16 cellular contexts compared by ENCODE assay signal in genomic region chr14:24072881-24073877, GRCh38. TPM values are rescaled to one million over a fixed set of nuclear protein-coding genes. Genes with fewer than 3 reads are reported as not detected.
A peak's percentile ranks its signal among the peaks of the same experiment; 100 is the strongest.
DNase-seq lines count a peak whose midpoint lies in the region; ATAC-seq, FAIRE-seq and TF ChIP-seq lines count a peak whose summit lies in the region.
"Had no signal": no experiment of that assay in that cellular context is flagged by ENCODE, and none has a peak within 500 bp of the region (broad histone marks: within the 10 kb centered on the region; RNA-seq: fewer than 3 reads in every experiment).

No MANE protein-coding gene starts in this region.

- H3K27ac ChIP-seq in GM23338 (ENCODE audit: low read depth), result no peak overlapping the region
- H3K27ac ChIP-seq in WERI-Rb-1, result peak overlapping the region; percentile 35
- H3K27ac ChIP-seq in H1 (ENCODE audit: low read depth, low read length), result no peak overlapping the region
- peak overlapping the region; percentile 3 for H3K27ac ChIP-seq in parathyroid adenoma
- H3K27ac ChIP-seq in ascending aorta, result no peak overlapping the region
- H3K27ac ChIP-seq: SJSA1 had no signal

- no peak for TF ChIP-seq CTCF in GM23338 (conservative IDR thresholded peaks at IDR 0.05; ENCODE audit: low read depth in 2 of 2)
- peak; percentile 20; the same call in 1 of the 2 replicates for TF ChIP-seq CTCF in WERI-Rb-1 (IDR thresholded peaks at IDR 0.05; ENCODE audit: low read depth, low read length)
- TF ChIP-seq CTCF in H1 (IDR thresholded peaks at IDR 0.05; ENCODE audit: control extremely low read depth in 1 of 3, insufficient read depth in 1 of 3, low read depth in 1 of 3, low read length in 3 of 3), result no peak
- no peak for TF ChIP-seq CTCF in parathyroid adenoma (IDR thresholded peaks at IDR 0.05)
- no peak for TF ChIP-seq CTCF in ascending aorta (IDR thresholded peaks at IDR 0.05)

- no peak overlapping the region for H3K18ac ChIP-seq in H1 (ENCODE audit: extremely low read depth, low read length)

- H3K79me2 ChIP-seq in GM23338 (replicated peaks; ENCODE audit: insufficient read depth) (no peaks in the 10 kb centered on the region), H1 (ENCODE audit: control insufficient read depth in 1 of 2, insufficient read depth in 2 of 2, low read length in 2 of 2) (no peaks in the 10 kb centered on the region), parathyroid adenoma (no peaks in the 10 kb centered on the region)

- no peak overlapping the region for H3K27ac Mint-ChIP-seq in GM23338

- ATAC-seq in GM23338 (peak; percentile 33), HG02623 (IDR thresholded peaks at IDR 0.05; ENCODE audit: unreplicated experiment) (no peak)
- ATAC-seq: HCT116, Panc1 had no signal

- no peak overlapping the region for H2BK15ac ChIP-seq in H1 (ENCODE audit: low read length)

- H3K4me3 Mint-ChIP-seq in GM23338, result no peak overlapping the region

- intact Hi-C loops in ascending aorta (cut with DNase I), result no loop called here

- DNase-seq in GM23338 (ENCODE audit: low spot score) (no peak), WERI-Rb-1 (peak; percentile 71), H1 (ENCODE audit: low read depth in 1 of 2, low spot score in 2 of 2) (no peak), NOMO-1 treated with DMSO at 0.1 percent for 48 hours (lab: John Stamatoyannopoulos, UW; ENCODE audit: unreplicated experiment) (no peak), ascending aorta (ENCODE audit: low spot score in 2 of 2) (no peak)
- DNase-seq: GDM1, KBM-7, NCI-H1105, NCI-H226, NCI-H524 treated with DMSO at 0.1 percent for 48 hours had no signal

- H3K4me3 ChIP-seq in GM23338 (no peak overlapping the region), WERI-Rb-1 (ENCODE audit: low read depth, low read length) (no peak overlapping the region), H1 (ENCODE audit: extremely low read depth in 1 of 4, insufficient read depth in 2 of 4, low read depth in 3 of 4, low read length in 4 of 4) (no peak overlapping the region), parathyroid adenoma (ENCODE audit: low read depth, low read length) (no peak overlapping the region), ascending aorta (no peak overlapping the region)
- H3K4me3 ChIP-seq: SJSA1 had no signal

- H3K4me1 ChIP-seq in GM23338 (ENCODE audit: insufficient read depth) (no peaks in the 10 kb centered on the region), H1 (replicated peaks in 1 of 4; ENCODE audit: control insufficient read depth in 3 of 4, insufficient read depth in 4 of 4, low read length in 3 of 4) (peaks cover 0 to 1% (median 0%) of the 10 kb centered on the region in 4 experiments; a peak in 2 of 7 replicates), parathyroid adenoma (peaks cover 32% of the 10 kb centered on the region), ascending aorta (peaks cover 3 to 15% of the 10 kb centered on the region in 2 donors)
- H3K4me1 ChIP-seq: SJSA1 had no signal

- no peak overlapping the region for H3K4ac ChIP-seq in H1 (replicated peaks; ENCODE audit: insufficient read length, low read depth, low read length)

- no peaks in the 10 kb centered on the region for H3K23me2 ChIP-seq in H1 (ENCODE audit: low read depth, low read length)

- POLR2A ChIA-PET in H1 (lab: Charles Lee; ENCODE audit: partially characterized antibody), result interaction anchor here (1.0 to 27.2 kb wide), 5 partner anchors 8 to 108 kb away, joined by 3 to 626 read pairs (median 5); partner anchors contain the start of gene PCK2

- TF ChIP-seq RAD21 in H1 (IDR thresholded peaks at IDR 0.05 in 1 of 2, conservative IDR thresholded peaks at IDR 0.05 in 1 of 2; ENCODE audit: low read depth in 2 of 2, low read length in 2 of 2), result no peak

- H2BK5ac ChIP-seq in H1 (ENCODE audit: low read depth, low read length), result no peak overlapping the region

- H3K36me3 ChIP-seq in GM23338 (ENCODE audit: insufficient read depth), result no peaks in the 10 kb centered on the region
- H3K36me3 ChIP-seq in WERI-Rb-1, result no peaks in the 10 kb centered on the region
- H3K36me3 ChIP-seq in H1 (ENCODE audit: control insufficient read depth in 2 of 4, insufficient read depth in 4 of 4, low read length in 3 of 4), result no peaks in the 10 kb centered on the region
- H3K36me3 ChIP-seq in parathyroid adenoma (ENCODE audit: control insufficient read depth, insufficient read depth, low read length), result no peaks in the 10 kb centered on the region
- H3K36me3 ChIP-seq in ascending aorta, result no peaks in the 10 kb centered on the region
- H3K36me3 ChIP-seq: SJSA1 had no signal

- H3K4me2 ChIP-seq in GM23338, result no peak overlapping the region
- H3K4me2 ChIP-seq in H1 (ENCODE audit: insufficient read depth in 1 of 2, low read depth in 2 of 2, low read length in 2 of 2), result no peak overlapping the region
- H3K4me2 ChIP-seq in parathyroid adenoma (ENCODE audit: low read length), result no peak overlapping the region

- no peak overlapping the region for H4K5ac ChIP-seq in H1 (ENCODE audit: insufficient read length, low read depth, low read length)

- no peak for TF ChIP-seq EP300 in H1 (IDR thresholded peaks at IDR 0.05; ENCODE audit: borderline replicate concordance in 1 of 2, low read depth in 2 of 2, low read length in 2 of 2)

- H2AFZ ChIP-seq in GM23338, result no peak overlapping the region
- H2AFZ ChIP-seq in H1 (ENCODE audit: low read length), result no peak overlapping the region
- peak overlapping the region; percentile 39 for H2AFZ ChIP-seq in parathyroid adenoma

- no peak overlapping the region for H2BK20ac ChIP-seq in H1 (ENCODE audit: low read length)

- H3K27me3 ChIP-seq in GM23338 (ENCODE audit: insufficient read depth), result no peaks in the 10 kb centered on the region
- H3K27me3 ChIP-seq in WERI-Rb-1 (ENCODE audit: insufficient read depth, low read depth, severe bottlenecking), result no peaks in the 10 kb centered on the region
- H3K27me3 ChIP-seq in H1 (replicated peaks in 1 of 4; ENCODE audit: control insufficient read depth in 3 of 4, extremely low read depth in 1 of 4, insufficient read depth in 3 of 4, low read length in 3 of 4), result no peaks in the 10 kb centered on the region; a peak in 1 of 7 replicates
- H3K27me3 ChIP-seq in parathyroid adenoma (ENCODE audit: control insufficient read depth, insufficient read depth, low read length), result no peaks in the 10 kb centered on the region
- H3K27me3 ChIP-seq in ascending aorta, result no peaks in the 10 kb centered on the region

- FAIRE-seq in H1 (lab: Jason Lieb, UNC), result no peak

- no peak overlapping the region for H3K9ac ChIP-seq in H1 (replicated peaks in 1 of 4; ENCODE audit: extremely low read depth in 1 of 4, low read depth in 3 of 4, low read length in 3 of 4)
- no peak overlapping the region for H3K9ac ChIP-seq in parathyroid adenoma

- peak overlapping the region; percentile 31; the same call in 1 of the 2 replicates for H4K8ac ChIP-seq in H1 (ENCODE audit: extremely low read depth, insufficient read depth, low read length)

- H3K14ac ChIP-seq in H1 (ENCODE audit: insufficient read length), result no peak overlapping the region

- peaks cover 14% of the 10 kb centered on the region for H3K4me1 Mint-ChIP-seq in GM23338

- no peak overlapping the region; the same call in 1 of the 2 replicates for H2BK12ac ChIP-seq in H1 (ENCODE audit: low read depth, low read length)

- H3K9me3 Mint-ChIP-seq in GM23338, result no peaks in the 10 kb centered on the region

- H3K56ac ChIP-seq in H1 (replicated peaks; ENCODE audit: insufficient read length, low read depth, low read length), result no peak overlapping the region

- TF ChIP-seq POLR2A in H1 (IDR thresholded peaks at IDR 0.05; ENCODE audit: control extremely low read depth in 1 of 2, low read depth in 2 of 2, low read length in 2 of 2), result no peak

- CTCF ChIA-PET in H1 (lab: Charles Lee; ENCODE audit: partially characterized antibody), result interaction anchor here (1.0 to 23.8 kb wide), 10 partner anchors 12 to 235 kb away, joined by 3 to 316 read pairs (median 8); partner anchors contain the start of gene PCK2

- no peaks in the 10 kb centered on the region for H3F3A ChIP-seq in GM23338 (replicated peaks; ENCODE audit: low read depth)

- peaks cover 13% of the 10 kb centered on the region for H3K27me3 Mint-ChIP-seq in GM23338 (ENCODE audit: insufficient read depth, low read depth, poor library complexity)

- no peak overlapping the region for H2AK5ac ChIP-seq in H1 (ENCODE audit: low read depth, low read length)

- WGBS in H1 (ENCODE audit: extremely low coverage in 1 of 2, insufficient coverage in 1 of 2, insufficient read length in 1 of 2, insufficient replicate concordance in 2 of 2, low coverage in 1 of 2, low lambda C conversion rate in 2 of 2, missing lambda C conversion rate in 1 of 2), 2 experiments, result 86% methylated on average over 24 of the region's 26 CpGs; no CpG with 5 or more reads in 1 of the 2 experiments

- H3K9me3 ChIP-seq in WERI-Rb-1 (ENCODE audit: severe bottlenecking) (no peaks in the 10 kb centered on the region), H1 (ENCODE audit: insufficient read depth in 2 of 2, low read depth in 1 of 2, low read length in 1 of 2) (no peaks in the 10 kb centered on the region), parathyroid adenoma (ENCODE audit: control insufficient read depth, low read length) (no peaks in the 10 kb centered on the region), ascending aorta (no peaks in the 10 kb centered on the region)
- H3K9me3 ChIP-seq: SJSA1 had no signal

- no peak overlapping the region for H3K23ac ChIP-seq in H1 (ENCODE audit: insufficient read length)

- H3K36me3 Mint-ChIP-seq in GM23338 (ENCODE audit: low read depth), result no peaks in the 10 kb centered on the region

- H4K20me1 ChIP-seq in GM23338 (replicated peaks; ENCODE audit: insufficient read depth) (no peaks in the 10 kb centered on the region), H1 (replicated peaks in 1 of 2; ENCODE audit: control insufficient read depth in 1 of 2, insufficient read depth in 2 of 2, low read length in 2 of 2) (no peaks in the 10 kb centered on the region)

- H3K9me2 ChIP-seq in GM23338 (ENCODE audit: insufficient read depth), result no peaks in the 10 kb centered on the region

- H2BK120ac ChIP-seq in H1 (replicated peaks; ENCODE audit: low read depth, low read length), result no peak overlapping the region

- no peaks in the 10 kb centered on the region for H3K79me1 ChIP-seq in H1 (ENCODE audit: low read depth, low read length)

- no peak overlapping the region for H4K91ac ChIP-seq in H1 (replicated peaks; ENCODE audit: insufficient read length, low read length)

RNA-seq across cellular contexts. Expression of gene CPNE6, which starts 1.8 kb away (rescaled TPM):
- total RNA-seq in GM23338 (2014; rRNA removed; shearing (Covaris generic)), result not detected in 2 replicates
- 0.16 TPM in 1 of 2 replicates, not detected in the other for polyA plus RNA-seq in GM23338 (2016; fragmentation: Nextera tagmentation; extraction: Ambion mirVana)
- not detected in 2 replicates for total RNA-seq in H1 (2021; fragmentation: NEBNext Ultra II Directional; extraction: Animal tissue kit (Norgen Biotek cat#: 25700))
- polyA plus RNA-seq in H1 (2011; rRNA removed), result 0.02 and 0.05 TPM in 2 replicates
- not detected for polyA plus RNA-seq in H1 (2011; cell fraction: cytosol; rRNA removed)
- 0.81 TPM for polyA plus RNA-seq in H1 (2011; cell fraction: nucleus; rRNA removed)
- not detected in 4 replicates for polyA plus RNA-seq in H1 (2012, experiment 1 of 2)
- not detected for polyA plus RNA-seq in H1 (2012, experiment 2 of 2)
- polyA plus RNA-seq in H1 (2013, experiment 1 of 2), result 0.04 TPM
- polyA plus RNA-seq in H1 (2013, experiment 2 of 2), result not detected
- polyA minus RNA-seq in H1 (2011; rRNA and poly(A)+ RNA removed), result 0.07 TPM in 1 of 2 replicates, not detected in the other
- polyA minus RNA-seq in H1 (2011; cell fraction: cytosol; rRNA and poly(A)+ RNA removed), result not detected
- polyA minus RNA-seq in H1 (2011; cell fraction: nucleus; rRNA and poly(A)+ RNA removed), result not detected
- not detected for total RNA-seq in ascending aorta
- total RNA-seq: Daoy, SJSA1 had no signal

RNA-seq across cellular contexts. Expression of gene PCK2, which starts 20.9 kb away (rescaled TPM):
- 103 and 112 TPM in 2 replicates for total RNA-seq in GM23338 (2014; rRNA removed; shearing (Covaris generic))
- polyA plus RNA-seq in GM23338 (2016; fragmentation: Nextera tagmentation; extraction: Ambion mirVana) (53.5 and 57.9 TPM in 2 replicates), H1 (2011; rRNA removed) (115 and 221 TPM in 2 replicates)
- 79.3 and 81.9 TPM in 2 replicates for total RNA-seq in H1 (2021; fragmentation: NEBNext Ultra II Directional; extraction: Animal tissue kit (Norgen Biotek cat#: 25700))
- 165 TPM for polyA plus RNA-seq in H1 (2011; cell fraction: cytosol; rRNA removed)
- 263 TPM for polyA plus RNA-seq in H1 (2011; cell fraction: nucleus; rRNA removed)
- polyA plus RNA-seq in H1 (2012, experiment 1 of 2), result 63.9 to 105 TPM (median 99.4 TPM) in 4 replicates
- polyA plus RNA-seq in H1 (2012, experiment 2 of 2), result 105 TPM
- polyA plus RNA-seq in H1 (2013, experiment 1 of 2), result 67.3 TPM
- polyA plus RNA-seq in H1 (2013, experiment 2 of 2), result 67.0 TPM
- 75.2 and 96.9 TPM in 2 replicates for polyA minus RNA-seq in H1 (2011; rRNA and poly(A)+ RNA removed)
- polyA minus RNA-seq in H1 (2011; cell fraction: cytosol; rRNA and poly(A)+ RNA removed), result 79.0 TPM
- polyA minus RNA-seq in H1 (2011; cell fraction: nucleus; rRNA and poly(A)+ RNA removed), result 63.1 TPM
- total RNA-seq in ascending aorta, result 26.1 TPM

RNA-seq across cellular contexts. Expression of gene CARMIL3, which starts 21.4 kb away (rescaled TPM):
- 9.7 and 11.8 TPM in 2 replicates for total RNA-seq in GM23338 (2014; rRNA removed; shearing (Covaris generic))
- polyA plus RNA-seq in GM23338 (2016; fragmentation: Nextera tagmentation; extraction: Ambion mirVana), result 3.7 and 3.8 TPM in 2 replicates
- total RNA-seq in H1 (2021; fragmentation: NEBNext Ultra II Directional; extraction: Animal tissue kit (Norgen Biotek cat#: 25700)), result 8.5 and 9.0 TPM in 2 replicates
- polyA plus RNA-seq in H1 (2011; rRNA removed), result 6.0 and 7.8 TPM in 2 replicates
- polyA plus RNA-seq in H1 (2011; cell fraction: cytosol; rRNA removed), result 6.2 TPM
- polyA plus RNA-seq in H1 (2011; cell fraction: nucleus; rRNA removed), result 66.0 TPM
- 8.3 to 9.7 TPM (median 9.4 TPM) in 4 replicates for polyA plus RNA-seq in H1 (2012, experiment 1 of 2)
- polyA plus RNA-seq in H1 (2012, experiment 2 of 2), result 4.6 TPM
- 4.0 TPM for polyA plus RNA-seq in H1 (2013, experiment 1 of 2)
- 3.4 TPM for polyA plus RNA-seq in H1 (2013, experiment 2 of 2)
- 9.5 and 11.4 TPM in 2 replicates for polyA minus RNA-seq in H1 (2011; rRNA and poly(A)+ RNA removed)
- 3.9 TPM for polyA minus RNA-seq in H1 (2011; cell fraction: cytosol; rRNA and poly(A)+ RNA removed)
- polyA minus RNA-seq in H1 (2011; cell fraction: nucleus; rRNA and poly(A)+ RNA removed), result 17.4 TPM
- not detected for total RNA-seq in ascending aorta
- total RNA-seq: SJSA1 had no signal

RNA-seq across cellular contexts. Expression of gene DCAF11, which starts 41.4 kb away (rescaled TPM):
- total RNA-seq in GM23338 (2014; rRNA removed; shearing (Covaris generic)), result 78.7 and 93.2 TPM in 2 replicates
- polyA plus RNA-seq in GM23338 (2016; fragmentation: Nextera tagmentation; extraction: Ambion mirVana) (18.6 and 19.0 TPM in 2 replicates), H1 (2011; rRNA removed) (60.4 and 74.6 TPM in 2 replicates)
- total RNA-seq in H1 (2021; fragmentation: NEBNext Ultra II Directional; extraction: Animal tissue kit (Norgen Biotek cat#: 25700)), result 63.6 and 67.2 TPM in 2 replicates
- 80.4 TPM for polyA plus RNA-seq in H1 (2011; cell fraction: cytosol; rRNA removed)
- 82.9 TPM for polyA plus RNA-seq in H1 (2011; cell fraction: nucleus; rRNA removed)
- polyA plus RNA-seq in H1 (2012, experiment 1 of 2), result 58.7 to 73.6 TPM (median 70.9 TPM) in 4 replicates
- polyA plus RNA-seq in H1 (2012, experiment 2 of 2), result 77.2 TPM
- 30.0 TPM for polyA plus RNA-seq in H1 (2013, experiment 1 of 2)
- polyA plus RNA-seq in H1 (2013, experiment 2 of 2), result 30.0 TPM
- 83.6 and 86.0 TPM in 2 replicates for polyA minus RNA-seq in H1 (2011; rRNA and poly(A)+ RNA removed)
- polyA minus RNA-seq in H1 (2011; cell fraction: cytosol; rRNA and poly(A)+ RNA removed), result 46.2 TPM
- 55.6 TPM for polyA minus RNA-seq in H1 (2011; cell fraction: nucleus; rRNA and poly(A)+ RNA removed)
- 52.3 TPM for total RNA-seq in ascending aorta

RNA-seq across cellular contexts. Expression of gene NRL, which starts 41.6 kb away (rescaled TPM):
- 2.2 and 5.2 TPM in 2 replicates for total RNA-seq in GM23338 (2014; rRNA removed; shearing (Covaris generic))
- polyA plus RNA-seq in GM23338 (2016; fragmentation: Nextera tagmentation; extraction: Ambion mirVana) (1.4 and 1.8 TPM in 2 replicates), H1 (2011; rRNA removed) (2.1 and 2.2 TPM in 2 replicates)
- total RNA-seq in H1 (2021; fragmentation: NEBNext Ultra II Directional; extraction: Animal tissue kit (Norgen Biotek cat#: 25700)), result 1.1 TPM in 2 replicates
- polyA plus RNA-seq in H1 (2011; cell fraction: cytosol; rRNA removed), result 1.9 TPM
- 1.8 TPM for polyA plus RNA-seq in H1 (2011; cell fraction: nucleus; rRNA removed)
- polyA plus RNA-seq in H1 (2012, experiment 1 of 2), result 0.39 to 1.3 TPM (median 0.65 TPM) in 4 replicates
- 1.0 TPM for polyA plus RNA-seq in H1 (2012, experiment 2 of 2)
- polyA plus RNA-seq in H1 (2013, experiment 1 of 2), result 1.1 TPM
- 1.3 TPM for polyA plus RNA-seq in H1 (2013, experiment 2 of 2)
- polyA minus RNA-seq in H1 (2011; rRNA and poly(A)+ RNA removed), result 0.95 and 1.5 TPM in 2 replicates
- polyA minus RNA-seq in H1 (2011; cell fraction: cytosol; rRNA and poly(A)+ RNA removed), result 0.51 TPM
- polyA minus RNA-seq in H1 (2011; cell fraction: nucleus; rRNA and poly(A)+ RNA removed), result 2.5 TPM
- total RNA-seq in ascending aorta, result not detected

Comparison
In these comparisons a context has a peak if more than half of its experiments do, and no peak if none do; other contexts are left out.
1. H3K27ac ChIP-seq: peak in WERI-Rb-1 (single experiment) and parathyroid adenoma (single experiment); none in GM23338 (single experiment), H1 (single experiment) and ascending aorta (0 of 2).